1 cellular context compared by ENCODE assay signal in genomic region chr21:42280356-42281195, GRCh38.
TF ChIP-seq lines count a peak whose summit lies in the region.

No MANE protein-coding gene starts in this region.

TF ChIP-seq in HepG2, 621 proteins besides CTCF, POLR2A, EP300 and RAD21 (continued from another document):
- TF ChIP-seq ARID4A (CRISPR knock-in tag; IDR thresholded peaks at IDR 0.05; ENCODE audit: borderline replicate concordance) = no peak
- no peak for TF ChIP-seq PPARG (CRISPR knock-in tag; conservative IDR thresholded peaks at IDR 0.05)
- no peak for TF ChIP-seq PLSCR1 (CRISPR knock-in tag; IDR thresholded peaks at IDR 0.05; ENCODE audit: borderline replicate concordance)
- TF ChIP-seq TBX3 (IDR thresholded peaks at IDR 0.05; ENCODE audit: borderline replicate concordance) = no peak
- no peak for TF ChIP-seq SALL2 (CRISPR knock-in tag; IDR thresholded peaks at IDR 0.05)
- no peak for TF ChIP-seq SALL1 (CRISPR knock-in tag; IDR thresholded peaks at IDR 0.05)
- TF ChIP-seq MYC (CRISPR knock-in tag; IDR thresholded peaks at IDR 0.05; ENCODE audit: borderline replicate concordance) = no peak
- TF ChIP-seq BRD4 (CRISPR knock-in tag; IDR thresholded peaks at IDR 0.05) = no peak
- TF ChIP-seq ZNF709 (CRISPR knock-in tag; IDR thresholded peaks at IDR 0.05) = no peak
- TF ChIP-seq GATAD1 (CRISPR knock-in tag; IDR thresholded peaks at IDR 0.05) = no peak
